Comparison of ENCODE assay signal across 18 cellular contexts in the genomic region with DNA sequence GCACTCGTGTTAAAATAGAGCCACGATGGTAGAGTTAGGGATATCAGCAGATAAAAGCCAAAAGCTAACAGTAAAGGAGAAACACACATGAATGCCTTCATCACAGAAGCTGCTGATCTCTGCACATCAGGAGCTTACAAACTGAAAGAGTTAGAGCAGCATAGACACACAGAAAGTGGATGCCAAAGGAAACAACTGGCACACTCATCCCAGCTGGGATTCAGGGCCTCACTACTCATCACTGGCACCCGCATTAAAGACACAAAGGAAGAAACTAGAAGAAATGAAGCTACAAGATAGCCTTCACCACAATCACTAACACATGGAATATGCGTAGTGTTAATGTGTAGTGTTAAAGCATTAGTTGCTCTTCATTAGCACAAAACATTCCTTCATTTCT.
"Had no signal": no experiment of that assay in that cellular context is flagged by ENCODE, and none has a peak within 500 bp of the region (broad histone marks: within the 10 kb centered on the region; RNA-seq: fewer than 3 reads in every experiment).

No MANE protein-coding gene starts in this region.

- H3K9me3 ChIP-seq: gastroesophageal sphincter, psoas muscle, suprapubic skin, thyroid gland had no signal

- H3K4me2 ChIP-seq: neural progenitor cell had no signal

- H3K27ac Mint-ChIP-seq: natural killer cell treated with Interleukin-12 subunit alpha and Interleukin-12 subunit beta and Interleukin-15 and Interleukin-18, amount 100 ng/mL, for 72 hours; neural progenitor cell; type B pancreatic cell had no signal

- H3K4me3 ChIP-seq: coronary artery, gastroesophageal sphincter, neural progenitor cell, psoas muscle, skin epidermis, suprapubic skin, thyroid gland had no signal

- H3K27me3 ChIP-seq: gastroesophageal sphincter, neural progenitor cell, suprapubic skin, thyroid gland had no signal

- H2AFZ ChIP-seq: neural progenitor cell had no signal

- H3K36me3 ChIP-seq: gastroesophageal sphincter, neural progenitor cell, suprapubic skin, thyroid gland had no signal

- H3K36me3 Mint-ChIP-seq: natural killer cell treated with Interleukin-12 subunit alpha and Interleukin-12 subunit beta and Interleukin-15 and Interleukin-18, amount 100 ng/mL, for 72 hours; neural progenitor cell; type B pancreatic cell had no signal

- H3K9me3 Mint-ChIP-seq: natural killer cell treated with Interleukin-12 subunit alpha and Interleukin-12 subunit beta and Interleukin-15 and Interleukin-18, amount 100 ng/mL, for 72 hours; neural progenitor cell had no signal

- DNase-seq: effector CD4-positive, alpha-beta T cell; glutamatergic neuron; islet precursor cell; mammary epithelial cell; occipital lobe; psoas muscle; stimulated activated naive CD4-positive, alpha-beta T cell treated with Interleukin-2 at 50 U/mL for 16 hours; thyroid gland had no signal

- H3K4me1 ChIP-seq: gastroesophageal sphincter, neural progenitor cell, psoas muscle, suprapubic skin, thyroid gland had no signal

- H3K9ac ChIP-seq: neural progenitor cell had no signal

- FAIRE-seq: urothelium cell line had no signal

- H3K27ac ChIP-seq: coronary artery, gastroesophageal sphincter, neural progenitor cell, psoas muscle, skin epidermis, suprapubic skin, thyroid gland had no signal

- ATAC-seq: gastroesophageal sphincter; left lobe of liver; natural killer cell treated with Interleukin-12 subunit alpha and Interleukin-12 subunit beta and Interleukin-15 and Interleukin-18, amount 100 ng/mL, for 72 hours; psoas muscle; sciatic nerve had no signal
